ENCODE assay signal across 1 cellular context in genomic region chr6:89081423-89082322, GRCh38.
TF ChIP-seq lines count a peak whose summit lies in the region.

No MANE protein-coding gene starts in this region.

TF ChIP-seq in HepG2, 621 proteins besides CTCF, POLR2A, EP300 and RAD21 (continued from another document):
- TF ChIP-seq ETV5 (CRISPR knock-in tag; IDR thresholded peaks at IDR 0.05; ENCODE audit: borderline replicate concordance) (peak; percentile 35; the same call in 1 of the 2 replicates), ZNF30 (CRISPR knock-in tag; IDR thresholded peaks at IDR 0.05) (peak; percentile 41; the same call in 1 of the 2 replicates), CEBPG (CRISPR knock-in tag; IDR thresholded peaks at IDR 0.05) (0 out of 2 replicates have a peak, but pooled peaks have one; percentile 14), MYPOP (CRISPR knock-in tag; IDR thresholded peaks at IDR 0.05) (peak; percentile 92), ZNF121 (CRISPR knock-in tag; IDR thresholded peaks at IDR 0.05) (peak; percentile 40; the same call in 1 of the 2 replicates), HCFC1 (IDR thresholded peaks at IDR 0.05; ENCODE audit: low read depth, low read length) (no peak), HOXA3 (CRISPR knock-in tag; IDR thresholded peaks at IDR 0.05) (peak; percentile 94)
